1 cellular context compared by ENCODE assay signal in genomic region chr1:58782308-58783089, GRCh38.
A peak's percentile ranks its signal among the peaks of the same experiment; 100 is the strongest.
TF ChIP-seq lines count a peak whose summit lies in the region.

No MANE protein-coding gene starts in this region.

TF ChIP-seq in WTC11, 78 proteins besides CTCF, POLR2A, EP300 and RAD21 (continued from another document and continues in another):
- TF ChIP-seq, protein P1, sequence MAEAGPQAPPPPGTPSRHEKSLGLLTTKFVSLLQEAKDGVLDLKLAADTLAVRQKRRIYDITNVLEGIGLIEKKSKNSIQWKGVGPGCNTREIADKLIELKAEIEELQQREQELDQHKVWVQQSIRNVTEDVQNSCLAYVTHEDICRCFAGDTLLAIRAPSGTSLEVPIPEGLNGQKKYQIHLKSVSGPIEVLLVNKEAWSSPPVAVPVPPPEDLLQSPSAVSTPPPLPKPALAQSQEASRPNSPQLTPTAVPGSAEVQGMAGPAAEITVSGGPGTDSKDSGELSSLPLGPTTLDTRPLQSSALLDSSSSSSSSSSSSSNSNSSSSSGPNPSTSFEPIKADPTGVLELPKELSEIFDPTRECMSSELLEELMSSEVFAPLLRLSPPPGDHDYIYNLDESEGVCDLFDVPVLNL (CRISPR knock-in tag; IDR thresholded peaks at IDR 0.05; ENCODE audit: borderline replicate concordance, low read depth): peak; percentile 69
- peak; percentile 26; the same call in 1 of the 2 replicates for TF ChIP-seq SMAD4 (CRISPR knock-in tag; IDR thresholded peaks at IDR 0.05)
- peak; percentile 38; the same call in 1 of the 2 replicates for TF ChIP-seq NFYB (CRISPR knock-in tag; conservative IDR thresholded peaks at IDR 0.05; ENCODE audit: low read depth)
- TF ChIP-seq JUN (CRISPR knock-in tag; IDR thresholded peaks at IDR 0.05): peak; percentile 46; the same call in 1 of the 2 replicates
- TF ChIP-seq RELA (CRISPR knock-in tag; IDR thresholded peaks at IDR 0.05; ENCODE audit: borderline replicate concordance): peak; percentile 97
- no peak; the same call in 1 of the 2 replicates for TF ChIP-seq GTF2I (CRISPR knock-in tag; conservative IDR thresholded peaks at IDR 0.05)
- no peak for TF ChIP-seq NR3C1 (CRISPR knock-in tag; conservative IDR thresholded peaks at IDR 0.05; ENCODE audit: low read depth)
- TF ChIP-seq, protein P2, sequence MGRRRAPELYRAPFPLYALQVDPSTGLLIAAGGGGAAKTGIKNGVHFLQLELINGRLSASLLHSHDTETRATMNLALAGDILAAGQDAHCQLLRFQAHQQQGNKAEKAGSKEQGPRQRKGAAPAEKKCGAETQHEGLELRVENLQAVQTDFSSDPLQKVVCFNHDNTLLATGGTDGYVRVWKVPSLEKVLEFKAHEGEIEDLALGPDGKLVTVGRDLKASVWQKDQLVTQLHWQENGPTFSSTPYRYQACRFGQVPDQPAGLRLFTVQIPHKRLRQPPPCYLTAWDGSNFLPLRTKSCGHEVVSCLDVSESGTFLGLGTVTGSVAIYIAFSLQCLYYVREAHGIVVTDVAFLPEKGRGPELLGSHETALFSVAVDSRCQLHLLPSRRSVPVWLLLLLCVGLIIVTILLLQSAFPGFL (CRISPR knock-in tag; IDR thresholded peaks at IDR 0.05; ENCODE audit: borderline replicate concordance): peak; percentile 93; the same call in 1 of the 2 replicates
- peak; percentile 98 for TF ChIP-seq FOXP1 (CRISPR knock-in tag; IDR thresholded peaks at IDR 0.05; ENCODE audit: borderline replicate concordance)
- TF ChIP-seq PRDM15 (CRISPR knock-in tag; IDR thresholded peaks at IDR 0.05): peak; percentile 30
- TF ChIP-seq ZNF423 (CRISPR knock-in tag; IDR thresholded peaks at IDR 0.05): no peak
- peak; percentile 85 for TF ChIP-seq FOXK1 (CRISPR knock-in tag; IDR thresholded peaks at IDR 0.05)
- peak; percentile 85 for TF ChIP-seq ARID4B (CRISPR knock-in tag; IDR thresholded peaks at IDR 0.05; ENCODE audit: borderline replicate concordance)
- TF ChIP-seq PRRX2 (CRISPR knock-in tag; IDR thresholded peaks at IDR 0.05): no peak
- TF ChIP-seq ZNF671 (CRISPR knock-in tag; IDR thresholded peaks at IDR 0.05): no peak
- TF ChIP-seq TCF7 (CRISPR knock-in tag; IDR thresholded peaks at IDR 0.05; ENCODE audit: low read depth): peak; percentile 87
- peak; percentile 64; the same call in 1 of the 2 replicates for TF ChIP-seq SMAD3 (CRISPR knock-in tag; IDR thresholded peaks at IDR 0.05; ENCODE audit: borderline replicate concordance)
- TF ChIP-seq, protein P3, sequence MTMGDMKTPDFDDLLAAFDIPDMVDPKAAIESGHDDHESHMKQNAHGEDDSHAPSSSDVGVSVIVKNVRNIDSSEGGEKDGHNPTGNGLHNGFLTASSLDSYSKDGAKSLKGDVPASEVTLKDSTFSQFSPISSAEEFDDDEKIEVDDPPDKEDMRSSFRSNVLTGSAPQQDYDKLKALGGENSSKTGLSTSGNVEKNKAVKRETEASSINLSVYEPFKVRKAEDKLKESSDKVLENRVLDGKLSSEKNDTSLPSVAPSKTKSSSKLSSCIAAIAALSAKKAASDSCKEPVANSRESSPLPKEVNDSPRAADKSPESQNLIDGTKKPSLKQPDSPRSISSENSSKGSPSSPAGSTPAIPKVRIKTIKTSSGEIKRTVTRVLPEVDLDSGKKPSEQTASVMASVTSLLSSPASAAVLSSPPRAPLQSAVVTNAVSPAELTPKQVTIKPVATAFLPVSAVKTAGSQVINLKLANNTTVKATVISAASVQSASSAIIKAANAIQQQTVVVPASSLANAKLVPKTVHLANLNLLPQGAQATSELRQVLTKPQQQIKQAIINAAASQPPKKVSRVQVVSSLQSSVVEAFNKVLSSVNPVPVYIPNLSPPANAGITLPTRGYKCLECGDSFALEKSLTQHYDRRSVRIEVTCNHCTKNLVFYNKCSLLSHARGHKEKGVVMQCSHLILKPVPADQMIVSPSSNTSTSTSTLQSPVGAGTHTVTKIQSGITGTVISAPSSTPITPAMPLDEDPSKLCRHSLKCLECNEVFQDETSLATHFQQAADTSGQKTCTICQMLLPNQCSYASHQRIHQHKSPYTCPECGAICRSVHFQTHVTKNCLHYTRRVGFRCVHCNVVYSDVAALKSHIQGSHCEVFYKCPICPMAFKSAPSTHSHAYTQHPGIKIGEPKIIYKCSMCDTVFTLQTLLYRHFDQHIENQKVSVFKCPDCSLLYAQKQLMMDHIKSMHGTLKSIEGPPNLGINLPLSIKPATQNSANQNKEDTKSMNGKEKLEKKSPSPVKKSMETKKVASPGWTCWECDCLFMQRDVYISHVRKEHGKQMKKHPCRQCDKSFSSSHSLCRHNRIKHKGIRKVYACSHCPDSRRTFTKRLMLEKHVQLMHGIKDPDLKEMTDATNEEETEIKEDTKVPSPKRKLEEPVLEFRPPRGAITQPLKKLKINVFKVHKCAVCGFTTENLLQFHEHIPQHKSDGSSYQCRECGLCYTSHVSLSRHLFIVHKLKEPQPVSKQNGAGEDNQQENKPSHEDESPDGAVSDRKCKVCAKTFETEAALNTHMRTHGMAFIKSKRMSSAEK (CRISPR knock-in tag; IDR thresholded peaks at IDR 0.05; ENCODE audit: borderline replicate concordance): no peak
- TF ChIP-seq, protein P4, sequence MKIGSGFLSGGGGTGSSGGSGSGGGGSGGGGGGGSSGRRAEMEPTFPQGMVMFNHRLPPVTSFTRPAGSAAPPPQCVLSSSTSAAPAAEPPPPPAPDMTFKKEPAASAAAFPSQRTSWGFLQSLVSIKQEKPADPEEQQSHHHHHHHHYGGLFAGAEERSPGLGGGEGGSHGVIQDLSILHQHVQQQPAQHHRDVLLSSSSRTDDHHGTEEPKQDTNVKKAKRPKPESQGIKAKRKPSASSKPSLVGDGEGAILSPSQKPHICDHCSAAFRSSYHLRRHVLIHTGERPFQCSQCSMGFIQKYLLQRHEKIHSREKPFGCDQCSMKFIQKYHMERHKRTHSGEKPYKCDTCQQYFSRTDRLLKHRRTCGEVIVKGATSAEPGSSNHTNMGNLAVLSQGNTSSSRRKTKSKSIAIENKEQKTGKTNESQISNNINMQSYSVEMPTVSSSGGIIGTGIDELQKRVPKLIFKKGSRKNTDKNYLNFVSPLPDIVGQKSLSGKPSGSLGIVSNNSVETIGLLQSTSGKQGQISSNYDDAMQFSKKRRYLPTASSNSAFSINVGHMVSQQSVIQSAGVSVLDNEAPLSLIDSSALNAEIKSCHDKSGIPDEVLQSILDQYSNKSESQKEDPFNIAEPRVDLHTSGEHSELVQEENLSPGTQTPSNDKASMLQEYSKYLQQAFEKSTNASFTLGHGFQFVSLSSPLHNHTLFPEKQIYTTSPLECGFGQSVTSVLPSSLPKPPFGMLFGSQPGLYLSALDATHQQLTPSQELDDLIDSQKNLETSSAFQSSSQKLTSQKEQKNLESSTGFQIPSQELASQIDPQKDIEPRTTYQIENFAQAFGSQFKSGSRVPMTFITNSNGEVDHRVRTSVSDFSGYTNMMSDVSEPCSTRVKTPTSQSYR (CRISPR knock-in tag; IDR thresholded peaks at IDR 0.05): peak; percentile 79; the same call in 1 of the 2 replicates
- 0 out of 2 replicates have a peak, but pooled peaks have one; percentile 67 for TF ChIP-seq AFF4 (CRISPR knock-in tag; IDR thresholded peaks at IDR 0.05; ENCODE audit: borderline replicate concordance)
- peak; percentile 74; the same call in 1 of the 2 replicates for TF ChIP-seq ZNF219 (CRISPR knock-in tag; IDR thresholded peaks at IDR 0.05; ENCODE audit: borderline replicate concordance)
- TF ChIP-seq ZNF138 (CRISPR knock-in tag; conservative IDR thresholded peaks at IDR 0.05): peak; percentile 95
- TF ChIP-seq ZNF396 (CRISPR knock-in tag; IDR thresholded peaks at IDR 0.05; ENCODE audit: borderline replicate concordance): no peak
- peak; percentile 93 for TF ChIP-seq MYBL2 (CRISPR knock-in tag; IDR thresholded peaks at IDR 0.05)
- TF ChIP-seq ELF4 (CRISPR knock-in tag; IDR thresholded peaks at IDR 0.05; ENCODE audit: low read depth): no peak
- TF ChIP-seq, protein P5, sequence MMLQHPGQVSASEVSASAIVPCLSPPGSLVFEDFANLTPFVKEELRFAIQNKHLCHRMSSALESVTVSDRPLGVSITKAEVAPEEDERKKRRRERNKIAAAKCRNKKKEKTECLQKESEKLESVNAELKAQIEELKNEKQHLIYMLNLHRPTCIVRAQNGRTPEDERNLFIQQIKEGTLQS (CRISPR knock-in tag; conservative IDR thresholded peaks at IDR 0.05): peak; percentile 56
- TF ChIP-seq JAZF1 (CRISPR knock-in tag; IDR thresholded peaks at IDR 0.05): no peak
- TF ChIP-seq CREB1 (CRISPR knock-in tag; IDR thresholded peaks at IDR 0.05): peak; percentile 60
- no peak for TF ChIP-seq ZNF416 (CRISPR knock-in tag; IDR thresholded peaks at IDR 0.05)
- TF ChIP-seq, protein P6, sequence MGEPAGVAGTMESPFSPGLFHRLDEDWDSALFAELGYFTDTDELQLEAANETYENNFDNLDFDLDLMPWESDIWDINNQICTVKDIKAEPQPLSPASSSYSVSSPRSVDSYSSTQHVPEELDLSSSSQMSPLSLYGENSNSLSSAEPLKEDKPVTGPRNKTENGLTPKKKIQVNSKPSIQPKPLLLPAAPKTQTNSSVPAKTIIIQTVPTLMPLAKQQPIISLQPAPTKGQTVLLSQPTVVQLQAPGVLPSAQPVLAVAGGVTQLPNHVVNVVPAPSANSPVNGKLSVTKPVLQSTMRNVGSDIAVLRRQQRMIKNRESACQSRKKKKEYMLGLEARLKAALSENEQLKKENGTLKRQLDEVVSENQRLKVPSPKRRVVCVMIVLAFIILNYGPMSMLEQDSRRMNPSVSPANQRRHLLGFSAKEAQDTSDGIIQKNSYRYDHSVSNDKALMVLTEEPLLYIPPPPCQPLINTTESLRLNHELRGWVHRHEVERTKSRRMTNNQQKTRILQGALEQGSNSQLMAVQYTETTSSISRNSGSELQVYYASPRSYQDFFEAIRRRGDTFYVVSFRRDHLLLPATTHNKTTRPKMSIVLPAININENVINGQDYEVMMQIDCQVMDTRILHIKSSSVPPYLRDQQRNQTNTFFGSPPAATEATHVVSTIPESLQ (CRISPR knock-in tag; IDR thresholded peaks at IDR 0.05): no peak
